7 cellular contexts compared by ENCODE assay signal in the genomic region with DNA sequence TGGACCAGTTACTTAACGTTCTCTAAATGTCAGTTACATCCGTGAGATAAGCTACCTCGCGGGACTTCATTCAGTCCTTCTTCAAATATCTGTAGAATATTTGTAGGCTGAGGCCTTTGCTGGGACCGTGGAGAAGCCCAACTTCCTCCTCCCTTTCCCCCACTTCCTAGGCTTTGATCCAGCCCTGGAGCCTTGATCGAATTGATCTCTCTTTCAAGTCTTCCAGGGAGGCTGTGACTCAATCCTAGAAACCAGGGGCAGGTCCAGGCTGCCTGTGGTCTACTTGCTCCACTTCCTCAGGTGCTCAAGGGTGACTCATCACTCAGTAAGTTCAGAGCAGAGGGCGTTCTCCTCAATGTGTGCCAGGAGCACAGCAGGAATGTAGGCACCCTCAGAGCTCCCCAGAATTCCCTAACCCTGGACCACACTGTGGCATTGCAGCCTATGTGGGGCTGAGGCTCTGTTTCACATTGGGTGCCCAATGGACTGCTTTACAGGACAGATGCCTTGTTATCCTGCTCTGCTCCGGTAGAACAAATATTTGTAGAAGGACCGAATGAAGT. TPM values are rescaled to one million over a fixed set of nuclear protein-coding genes. Genes with fewer than 3 reads are reported as not detected.
DNase-seq lines count a peak whose midpoint lies in the region; ATAC-seq and TF ChIP-seq lines count a peak whose summit lies in the region.

No MANE protein-coding gene starts in this region.

- peak; percentile 90 for ATAC-seq in esophagus mucosa
- peak; percentile 85 for ATAC-seq in stimulated activated memory B cell treated with anti-CD40 and anti-IgM and Interleukin-4, amounts not matched to agents 10 μg/mL and 1 μg/mL and 100 μg/mL, for 72 hours
- no peak for ATAC-seq in effector memory CD8-positive, alpha-beta T cell (replicated peaks)

- in situ Hi-C loops in GM13977 (cut with MboI; ENCODE audit: low pct_unique_long_range_greater_than_20kb, low sequenced_read_pairs, unreplicated experiment): loop anchor here (25.0 kb wide), 1 partner anchor 113 kb away; no protein-coding TSS in a partner anchor

- H3K4me1 Mint-ChIP-seq in HFFc6 (ENCODE audit: low read depth): peaks cover 35% of the 10 kb centered on the region
- peaks cover 21% of the 10 kb centered on the region for H3K4me1 Mint-ChIP-seq in stimulated activated memory B cell treated with anti-CD40 and anti-IgM and Interleukin-4, amounts not matched to agents 10 μg/mL and 1 μg/mL and 100 μg/mL, for 72 hours
- no peaks in the 10 kb centered on the region for H3K4me1 Mint-ChIP-seq in effector memory CD8-positive, alpha-beta T cell (ENCODE audit: low read depth in 2 of 2)
- no peaks in the 10 kb centered on the region for H3K4me1 Mint-ChIP-seq in endothelial cell (ENCODE audit: unreplicated experiment)

- H3K36me3 Mint-ChIP-seq in HFFc6 (ENCODE audit: low read depth): no peaks in the 10 kb centered on the region
- no peaks in the 10 kb centered on the region for H3K36me3 Mint-ChIP-seq in stimulated activated memory B cell treated with anti-CD40 and anti-IgM and Interleukin-4, amounts not matched to agents 10 μg/mL and 1 μg/mL and 100 μg/mL, for 72 hours
- H3K36me3 Mint-ChIP-seq in effector memory CD8-positive, alpha-beta T cell (ENCODE audit: insufficient read depth): no peaks in the 10 kb centered on the region
- no peaks in the 10 kb centered on the region for H3K36me3 Mint-ChIP-seq in endothelial cell (ENCODE audit: low read depth, unreplicated experiment)

- H3K27ac Mint-ChIP-seq in HFFc6: peak overlapping the region; percentile 49
- peak overlapping the region; percentile 32 for H3K27ac Mint-ChIP-seq in stimulated activated memory B cell treated with anti-CD40 and anti-IgM and Interleukin-4, amounts not matched to agents 10 μg/mL and 1 μg/mL and 100 μg/mL, for 72 hours
- no peak overlapping the region for H3K27ac Mint-ChIP-seq in effector memory CD8-positive, alpha-beta T cell
- no peak overlapping the region for H3K27ac Mint-ChIP-seq in endothelial cell (ENCODE audit: unreplicated experiment)

- peak overlapping the region; percentile 28; the same call in 1 of the 2 replicates for H3K4me3 Mint-ChIP-seq in HFFc6
- no peak overlapping the region for H3K4me3 Mint-ChIP-seq in stimulated activated memory B cell treated with anti-CD40 and anti-IgM and Interleukin-4, amounts not matched to agents 10 μg/mL and 1 μg/mL and 100 μg/mL, for 72 hours
- H3K4me3 Mint-ChIP-seq in effector memory CD8-positive, alpha-beta T cell: no peak overlapping the region
- H3K4me3 Mint-ChIP-seq in endothelial cell (ENCODE audit: unreplicated experiment): no peak overlapping the region

- H3K9me3 Mint-ChIP-seq in HFFc6 (no peaks in the 10 kb centered on the region), endothelial cell (ENCODE audit: unreplicated experiment) (no peaks in the 10 kb centered on the region)
- no peaks in the 10 kb centered on the region for H3K9me3 Mint-ChIP-seq in stimulated activated memory B cell treated with anti-CD40 and anti-IgM and Interleukin-4, amounts not matched to agents 10 μg/mL and 1 μg/mL and 100 μg/mL, for 72 hours
- no peaks in the 10 kb centered on the region for H3K9me3 Mint-ChIP-seq in effector memory CD8-positive, alpha-beta T cell

- TF ChIP-seq CTCF in GM13977 (IDR thresholded peaks at IDR 0.05; ENCODE audit: extremely low read depth, insufficient read depth, missing control alignments): no peak
- TF ChIP-seq CTCF in HFFc6 (IDR thresholded peaks at IDR 0.05): no peak
- no peak for TF ChIP-seq CTCF in endothelial cell (IDR thresholded peaks at IDR 0.05; ENCODE audit: unreplicated experiment)

- H3K27me3 Mint-ChIP-seq in HFFc6 (ENCODE audit: insufficient read depth) (no peaks in the 10 kb centered on the region; the same call in 1 of the 2 replicates), endothelial cell (ENCODE audit: unreplicated experiment) (no peaks in the 10 kb centered on the region)
- H3K27me3 Mint-ChIP-seq in stimulated activated memory B cell treated with anti-CD40 and anti-IgM and Interleukin-4, amounts not matched to agents 10 μg/mL and 1 μg/mL and 100 μg/mL, for 72 hours: no peaks in the 10 kb centered on the region
- no peaks in the 10 kb centered on the region for H3K27me3 Mint-ChIP-seq in effector memory CD8-positive, alpha-beta T cell

- peak; percentile 31 for DNase-seq in GM13977 (ENCODE audit: low spot score)
- DNase-seq in HFFc6: peak; percentile 76
- peak; percentile 46 for DNase-seq in RKO (ENCODE audit: low spot score)
- DNase-seq in effector memory CD8-positive, alpha-beta T cell: no peak
- DNase-seq in endothelial cell (ENCODE audit: low spot score): no peak

RNA-seq across cellular contexts. Expression of a gene that starts 11.2 kb away (rescaled TPM):
- total RNA-seq in HFFc6 (2021; fragmentation: NEBNext Ultra II Directional; extraction: Animal tissue kit (Norgen Biotek cat#: 25700)): 10 to 100 TPM; 40.1 to 57.5 (median 49.4) TPM
- total RNA-seq in esophagus mucosa (36.5 TPM), endothelial cell (ENCODE audit: unreplicated experiment) (16.1 TPM)

RNA-seq across cellular contexts. Expression of a gene that starts 42.8 kb away (rescaled TPM):
- total RNA-seq in HFFc6 (2021; fragmentation: NEBNext Ultra II Directional; extraction: Animal tissue kit (Norgen Biotek cat#: 25700)): under 1 TPM in 4 of 6 experiments, not detected in 2; 0.02 to 0.23 (median 0.21) TPM
- total RNA-seq in esophagus mucosa (21.6 TPM), endothelial cell (ENCODE audit: unreplicated experiment) (0.51 TPM)

RNA-seq across cellular contexts. Expression of a gene that starts 49.8 kb away (rescaled TPM):
- total RNA-seq in HFFc6 (2021; fragmentation: NEBNext Ultra II Directional; extraction: Animal tissue kit (Norgen Biotek cat#: 25700)): 10 to 100 TPM; 49.3 to 63.6 (median 57.1) TPM
- 33.9 TPM for total RNA-seq in esophagus mucosa
- 21.8 TPM for total RNA-seq in endothelial cell (ENCODE audit: unreplicated experiment)

Comparison
In these comparisons a context has a peak if more than half of its experiments do, and no peak if none do; other contexts are left out.
1. DNase-seq: peak in GM13977 (single experiment), HFFc6 (single experiment) and RKO (single experiment); none in effector memory CD8-positive, alpha-beta T cell (0 of 3) and endothelial cell (single experiment).
2. H3K27ac Mint-ChIP-seq: peak in HFFc6 (single experiment) and stimulated activated memory B cell treated with anti-CD40 and anti-IgM and Interleukin-4, amounts not matched to agents 10 μg/mL and 1 μg/mL and 100 μg/mL, for 72 hours (single experiment); none in effector memory CD8-positive, alpha-beta T cell (0 of 2) and endothelial cell (single experiment).
3. RNA of a gene that starts 42.8 kb away (total RNA-seq): 21.6 TPM in esophagus mucosa (single experiment); 0.51 TPM in endothelial cell (single experiment) and 0.02 to 0.23 TPM in HFFc6; every median in the first group is over 10 times any median in the second.